16 cellular contexts compared by ENCODE assay signal in genomic region chr22:45424241-45424731, GRCh38. TPM values are rescaled to one million over a fixed set of nuclear protein-coding genes. Genes with fewer than 3 reads are reported as not detected.
DNase-seq lines count a peak whose midpoint lies in the region; ATAC-seq lines count a peak whose summit lies in the region.
"Had no signal": no experiment of that assay in that cellular context is flagged by ENCODE, and none has a peak within 500 bp of the region (broad histone marks: within the 10 kb centered on the region; RNA-seq: fewer than 3 reads in every experiment).

No MANE protein-coding gene starts in this region.

- peak overlapping the region; percentile 43 for H3K27ac ChIP-seq in epithelial cell of prostate
- H3K27ac ChIP-seq: uterus had no signal

- CTCF ChIA-PET in activated naive CD4-positive, alpha-beta T cell treated with anti-CD3 and anti-CD28 coated beads for 36 hours (lab: Charles Lee) = interaction anchor here (0.5 to 0.9 kb wide), 2 partner anchors 10 to 22 kb away, joined by 3 to 4 read pairs; no protein-coding TSS in a partner anchor

- ATAC-seq in GM18907 (IDR thresholded peaks at IDR 0.05; ENCODE audit: unreplicated experiment) (no peak), HG02885 (IDR thresholded peaks at IDR 0.05; ENCODE audit: poor library complexity, unreplicated experiment) (no peak)
- ATAC-seq: activated T-cell treated with anti-CD3 and anti-CD28 coated beads, Interleukin-2, amount 50 U/mL, for 72 hours; HepG2; stimulated activated naive B cell treated with anti-CD40 and anti-IgM and Interleukin-4, amounts not matched to agents 10 μg/mL and 1 μg/mL and 100 μg/mL, for 72 hours had no signal

- peak overlapping the region; percentile 21 for H3K9ac ChIP-seq in NT2/D1 (ENCODE audit: insufficient read length, low read depth)

- DNase-seq in CD1c-positive myeloid dendritic cell (ENCODE audit: extremely low spot score) = peak; percentile 92
- no peak for DNase-seq in NT2/D1 (ENCODE audit: low read depth, low spot score)
- DNase-seq in epithelial cell of prostate (ENCODE audit: low read depth, low spot score) = peak; percentile 29
- DNase-seq in mesenteric fat pad (ENCODE audit: low spot score) = peak; percentile 82
- DNase-seq in activated naive CD4-positive, alpha-beta T cell treated with anti-CD3 and anti-CD28 coated beads for 36 hours = no peak
- DNase-seq in nucleus accumbens (lab: John Stamatoyannopoulos, UW) = no peak
- DNase-seq: activated T-cell treated with anti-CD3 and anti-CD28 coated beads, Interleukin-2, amount 50 U/mL, for 72 hours; Caco-2; NCI-H1092; NCI-H345; occipital lobe; stimulated activated naive B cell treated with anti-CD40 and anti-IgM and Interleukin-4, amounts not matched to agents 10 μg/mL and 1 μg/mL and 100 μg/mL, for 72 hours; uterus had no signal

- peaks cover 9% of the 10 kb centered on the region for H3K36me3 Mint-ChIP-seq in activated naive CD4-positive, alpha-beta T cell treated with anti-CD3 and anti-CD28 coated beads for 36 hours (ENCODE audit: low read depth)

- H3K36me3 ChIP-seq in NT2/D1 (ENCODE audit: insufficient read depth, insufficient read length, low read length) = no peaks in the 10 kb centered on the region
- H3K36me3 ChIP-seq: uterus had no signal

- H3K4me3 Mint-ChIP-seq in activated naive CD4-positive, alpha-beta T cell treated with anti-CD3 and anti-CD28 coated beads for 36 hours = no peak overlapping the region
- H3K4me3 Mint-ChIP-seq: activated T-cell treated with anti-CD3 and anti-CD28 coated beads, Interleukin-2, amount 50 U/mL, for 72 hours; stimulated activated naive B cell treated with anti-CD40 and anti-IgM and Interleukin-4, amounts not matched to agents 10 μg/mL and 1 μg/mL and 100 μg/mL, for 72 hours had no signal

- no peak overlapping the region for H3K4me3 ChIP-seq in NT2/D1 (ENCODE audit: insufficient read length, low read depth)
- H3K4me3 ChIP-seq: uterus had no signal

- peaks cover 3% of the 10 kb centered on the region for H3K9me3 Mint-ChIP-seq in activated naive CD4-positive, alpha-beta T cell treated with anti-CD3 and anti-CD28 coated beads for 36 hours

- no peaks in the 10 kb centered on the region for H3K4me1 Mint-ChIP-seq in activated naive CD4-positive, alpha-beta T cell treated with anti-CD3 and anti-CD28 coated beads for 36 hours (ENCODE audit: low read depth)

- no peaks in the 10 kb centered on the region for H3K27me3 ChIP-seq in NT2/D1 (ENCODE audit: insufficient read depth, insufficient read length)
- H3K27me3 ChIP-seq: uterus had no signal

- intact Hi-C loops in activated naive CD4-positive, alpha-beta T cell treated with anti-CD3 and anti-CD28 coated beads for 36 hours (cut with micrococcal nuclease) = no loop called here

- H3K9me3 ChIP-seq in NT2/D1 (ENCODE audit: insufficient read depth, low read length) = no peaks in the 10 kb centered on the region
- H3K9me3 ChIP-seq: Caco-2, uterus had no signal

- H3K4me1 ChIP-seq in NT2/D1 (ENCODE audit: insufficient read depth, insufficient read length) = peaks cover 2% of the 10 kb centered on the region
- H3K4me1 ChIP-seq: Caco-2, uterus had no signal

- no peak overlapping the region for H3K27ac Mint-ChIP-seq in activated naive CD4-positive, alpha-beta T cell treated with anti-CD3 and anti-CD28 coated beads for 36 hours
- H3K27ac Mint-ChIP-seq: activated T-cell treated with anti-CD3 and anti-CD28 coated beads, Interleukin-2, amount 50 U/mL, for 72 hours; stimulated activated naive B cell treated with anti-CD40 and anti-IgM and Interleukin-4, amounts not matched to agents 10 μg/mL and 1 μg/mL and 100 μg/mL, for 72 hours had no signal

- H3K27me3 Mint-ChIP-seq in activated naive CD4-positive, alpha-beta T cell treated with anti-CD3 and anti-CD28 coated beads for 36 hours (ENCODE audit: low read depth) = no peaks in the 10 kb centered on the region

RNA-seq across cellular contexts. Expression of gene RIBC2, which starts 10.8 kb away (rescaled TPM):
- not detected for total RNA-seq in mesenteric fat pad
- total RNA-seq in activated naive CD4-positive, alpha-beta T cell treated with anti-CD3 and anti-CD28 coated beads for 36 hours = 1 to 10 TPM; 6.2 to 6.3 TPM
- total RNA-seq: occipital lobe had no signal

RNA-seq across cellular contexts. Expression of gene SMC1B, which starts 10.9 kb away (rescaled TPM):
- not detected for total RNA-seq in mesenteric fat pad
- total RNA-seq in activated naive CD4-positive, alpha-beta T cell treated with anti-CD3 and anti-CD28 coated beads for 36 hours = 1 to 10 TPM; 1.1 to 1.3 TPM
- total RNA-seq: HepG2 had no signal

Comparison
In these comparisons a context has a peak if more than half of its experiments do, and no peak if none do; other contexts are left out.
1. DNase-seq: peak in CD1c-positive myeloid dendritic cell (single experiment), epithelial cell of prostate (single experiment) and mesenteric fat pad (single experiment); none in NT2/D1 (single experiment), activated naive CD4-positive, alpha-beta T cell treated with anti-CD3 and anti-CD28 coated beads for 36 hours (single experiment) and nucleus accumbens (0 of 56).